In genomic region chr18:33665630-33666029, GRCh38 we compare ENCODE assay signal across 20 cellular contexts.
DNase-seq lines count a peak whose midpoint lies in the region; ATAC-seq, FAIRE-seq and TF ChIP-seq lines count a peak whose summit lies in the region.
"Had no signal": no experiment of that assay in that cellular context is flagged by ENCODE, and none has a peak within 500 bp of the region (broad histone marks: within the 10 kb centered on the region; RNA-seq: fewer than 3 reads in every experiment).

No MANE protein-coding gene starts in this region.

- H3K36me3 ChIP-seq in KMS-11 (ENCODE audit: insufficient read depth) (no peaks in the 10 kb centered on the region), HepG2 (replicated peaks in 1 of 2; ENCODE audit: control insufficient read depth in 1 of 2, insufficient read depth in 2 of 2, low read length in 2 of 2) (no peaks in the 10 kb centered on the region), ascending aorta (no peaks in the 10 kb centered on the region)
- H3K36me3 ChIP-seq: BLaER1 had no signal

- H3K27me3 ChIP-seq in KMS-11 (ENCODE audit: insufficient read depth, low read depth) (no peaks in the 10 kb centered on the region), HepG2 (ENCODE audit: control insufficient read depth in 1 of 2, insufficient read depth in 2 of 2, low read length in 2 of 2) (no peaks in the 10 kb centered on the region), ascending aorta (no peaks in the 10 kb centered on the region)
- H3K27me3 ChIP-seq: BLaER1 had no signal

- no peak for FAIRE-seq in HepG2 (lab: Jason Lieb, UNC)
- FAIRE-seq: G401.6, GM12892, GM19239 had no signal

- TF ChIP-seq EP300 in HepG2 (IDR thresholded peaks at IDR 0.05; ENCODE audit: low read depth in 2 of 2, low read length in 2 of 2) (no peak), HepG2 (CRISPR knock-in tag; IDR thresholded peaks at IDR 0.05; ENCODE audit: borderline replicate concordance) (no peak)

- H3K36me3 Mint-ChIP-seq in brain = peaks cover 25% of the 10 kb centered on the region
- no peaks in the 10 kb centered on the region for H3K36me3 Mint-ChIP-seq in activated CD4-positive, alpha-beta T cell treated with anti-CD3 and anti-CD28 coated beads, Interleukin-2, amount 10 ng/mL, durations not matched to agents 24 days and 14 days (ENCODE audit: low read depth)
- H3K36me3 Mint-ChIP-seq: CD4-positive, CD25-positive, alpha-beta regulatory T cell; CD8-positive, alpha-beta T cell had no signal

- H3K9ac ChIP-seq in KMS-11 (no peak overlapping the region), HepG2 (ENCODE audit: insufficient read depth, low read depth, low read length) (no peak overlapping the region)
- H3K9ac ChIP-seq: BLaER1, GM23248 had no signal

- TF ChIP-seq POLR2A in HepG2 (IDR thresholded peaks at IDR 0.05; ENCODE audit: insufficient read depth in 1 of 2, low read depth in 2 of 2, low read length in 2 of 2) = no peak

- peak overlapping the region in 4 of 5 experiments; percentile 50 to 89 (median 80) for H3K27ac Mint-ChIP-seq in brain
- no peak overlapping the region for H3K27ac Mint-ChIP-seq in activated CD4-positive, alpha-beta T cell treated with anti-CD3 and anti-CD28 coated beads, Interleukin-2, amount 10 ng/mL, durations not matched to agents 24 days and 14 days
- H3K27ac Mint-ChIP-seq: B cell; CD4-positive, CD25-positive, alpha-beta regulatory T cell; CD8-positive, alpha-beta T cell; H9 had no signal

- in situ Hi-C loops in HepG2 (cut with HindIII; ENCODE audit: extremely low pct_ligation_motif_present, low pct_unique_long_range_greater_than_20kb) = no loop called here

- H3K4me3 Mint-ChIP-seq in brain = peak overlapping the region in 2 of 5 experiments; percentile 34 to 58
- H3K4me3 Mint-ChIP-seq in activated CD4-positive, alpha-beta T cell treated with anti-CD3 and anti-CD28 coated beads, Interleukin-2, amount 10 ng/mL, durations not matched to agents 24 days and 14 days = no peak overlapping the region
- H3K4me3 Mint-ChIP-seq: B cell; CD4-positive, CD25-positive, alpha-beta regulatory T cell; CD8-positive, alpha-beta T cell; H9 had no signal

- no peaks in the 10 kb centered on the region for H3K9me3 ChIP-seq in HepG2 (ENCODE audit: low read length)
- H3K9me3 ChIP-seq in ascending aorta = no peaks in the 10 kb centered on the region
- H3K9me3 ChIP-seq: BLaER1, Caco-2 had no signal

- H3K27me3 Mint-ChIP-seq in brain = no peaks in the 10 kb centered on the region
- no peaks in the 10 kb centered on the region for H3K27me3 Mint-ChIP-seq in activated CD4-positive, alpha-beta T cell treated with anti-CD3 and anti-CD28 coated beads, Interleukin-2, amount 10 ng/mL, durations not matched to agents 24 days and 14 days
- H3K27me3 Mint-ChIP-seq: B cell; CD4-positive, CD25-positive, alpha-beta regulatory T cell had no signal

- intact Hi-C loops in HepG2 (cut with micrococcal nuclease; ENCODE audit: unreplicated experiment) = no loop called here
- intact Hi-C loops in activated CD4-positive, alpha-beta T cell treated with anti-CD3 and anti-CD28 coated beads, Interleukin-2, amount 10 ng/mL, durations not matched to agents 24 days and 14 days (cut with micrococcal nuclease) = no loop called here
- intact Hi-C loops in ascending aorta (cut with DNase I) = no loop called here

- no peak for TF ChIP-seq CTCF in KMS-11 (conservative IDR thresholded peaks at IDR 0.05; ENCODE audit: low read depth, low read length)
- no peak for TF ChIP-seq CTCF in brain (conservative IDR thresholded peaks at IDR 0.05)
- TF ChIP-seq CTCF in HepG2 (CRISPR knock-in tag; IDR thresholded peaks at IDR 0.05) = no peak
- no peak for TF ChIP-seq CTCF in ascending aorta (IDR thresholded peaks at IDR 0.05)

- H3K79me2 ChIP-seq in KMS-11 (ENCODE audit: insufficient read depth, low read depth) (no peaks in the 10 kb centered on the region), HepG2 (ENCODE audit: insufficient read depth, low read length) (no peaks in the 10 kb centered on the region)

- CTCF ChIA-PET in HepG2 (lab: Yijun Ruan, JAX; ENCODE audit: low intra/inter-chr PET ratio, low total read pairs) = no interaction called here

- DNase-seq in HepG2 (ENCODE audit: low spot score) = no peak
- no peak for DNase-seq in NCI-H526 treated with DMSO at 0.1 percent for 48 hours (lab: John Stamatoyannopoulos, UW)
- no peak for DNase-seq in activated CD4-positive, alpha-beta T cell treated with anti-CD3 and anti-CD28 coated beads, Interleukin-2, amount 10 ng/mL, durations not matched to agents 24 days and 14 days
- DNase-seq in ascending aorta (ENCODE audit: low spot score in 2 of 2) = no peak
- DNase-seq: Caco-2; CD4-positive, CD25-positive, alpha-beta regulatory T cell; CD8-positive, alpha-beta T cell; DMS153; DND-41; GM23248; H9 had no signal

- no peaks in the 10 kb centered on the region for H3K9me3 Mint-ChIP-seq in brain
- no peaks in the 10 kb centered on the region for H3K9me3 Mint-ChIP-seq in activated CD4-positive, alpha-beta T cell treated with anti-CD3 and anti-CD28 coated beads, Interleukin-2, amount 10 ng/mL, durations not matched to agents 24 days and 14 days
- H3K9me3 Mint-ChIP-seq: H9 had no signal

- no peak overlapping the region for H3K27ac ChIP-seq in KMS-11
- no peak overlapping the region for H3K27ac ChIP-seq in HepG2 (ENCODE audit: extremely low read length, insufficient read depth, low read length)
- no peak overlapping the region for H3K27ac ChIP-seq in ascending aorta
- H3K27ac ChIP-seq: BLaER1, C4-2B, GM23248 had no signal

- H3K4me1 ChIP-seq in KMS-11 (ENCODE audit: low read depth, poor library complexity, severe bottlenecking) (peaks cover 59% of the 10 kb centered on the region), HepG2 (ENCODE audit: insufficient read depth, low read length) (no peaks in the 10 kb centered on the region), ascending aorta (no peaks in the 10 kb centered on the region)
- H3K4me1 ChIP-seq: BLaER1, Caco-2 had no signal

- POLR2A ChIA-PET in HepG2 (lab: Yijun Ruan, JAX) = no interaction called here

- TF ChIP-seq RAD21 in HepG2 (CRISPR knock-in tag; IDR thresholded peaks at IDR 0.05) = no peak

- H3K4me2 ChIP-seq in KMS-11 (peak overlapping the region; percentile 52), HepG2 (ENCODE audit: low read depth, low read length) (no peak overlapping the region)
- H3K4me2 ChIP-seq: BLaER1 had no signal

- H2AFZ ChIP-seq in KMS-11 (ENCODE audit: low read depth) (no peak overlapping the region), HepG2 (ENCODE audit: low read length) (no peak overlapping the region)
- H2AFZ ChIP-seq: GM23248 had no signal

- H4K20me1 ChIP-seq in KMS-11 (ENCODE audit: insufficient read depth) (no peaks in the 10 kb centered on the region), HepG2 (ENCODE audit: insufficient read depth, low read length) (no peaks in the 10 kb centered on the region)
- H4K20me1 ChIP-seq: BLaER1 had no signal

- no peak overlapping the region for H3K4me3 ChIP-seq in KMS-11 (IDR thresholded peaks at IDR 0.05; ENCODE audit: insufficient read depth, low read depth, low read length)
- no peak overlapping the region for H3K4me3 ChIP-seq in HepG2 (replicated peaks in 1 of 3; ENCODE audit: insufficient read depth in 1 of 3, low read depth in 2 of 3, low read length in 3 of 3)
- no peak overlapping the region for H3K4me3 ChIP-seq in ascending aorta
- H3K4me3 ChIP-seq: BLaER1, GM23248 had no signal

- ATAC-seq in HepG2 = no peak
- ATAC-seq: CD8-positive, alpha-beta T cell; HCT116 had no signal

- peaks cover 55% of the 10 kb centered on the region for H3K4me1 Mint-ChIP-seq in brain
- H3K4me1 Mint-ChIP-seq in activated CD4-positive, alpha-beta T cell treated with anti-CD3 and anti-CD28 coated beads, Interleukin-2, amount 10 ng/mL, durations not matched to agents 24 days and 14 days = no peaks in the 10 kb centered on the region
- H3K4me1 Mint-ChIP-seq: B cell; CD4-positive, CD25-positive, alpha-beta regulatory T cell had no signal

- BruUV-seq in HepG2 (replicated peaks; lab: Mats Ljungman, UMichigan) = no TSS peak

TF ChIP-seq in HepG2, 621 proteins besides CTCF, POLR2A, EP300 and RAD21:
- TF ChIP-seq CEBPZ (IDR thresholded peaks at IDR 0.05; ENCODE audit: low read length) (no peak), SAP130 (CRISPR knock-in tag; IDR thresholded peaks at IDR 0.05; ENCODE audit: low read depth) (no peak), TP53 (CRISPR knock-in tag; conservative IDR thresholded peaks at IDR 0.05) (no peak), MAFK (conservative IDR thresholded peaks at IDR 0.05 in 1 of 2, IDR thresholded peaks at IDR 0.05 in 1 of 2; ENCODE audit: low read length in 2 of 2) (peak; percentile 64 to 86), ATM (IDR thresholded peaks at IDR 0.05; ENCODE audit: borderline replicate concordance) (no peak), MAFF (IDR thresholded peaks at IDR 0.05; ENCODE audit: low read depth, low read length) (peak; percentile 75)
